ENCODE assay signal across 9 cellular contexts in the genomic region with DNA sequence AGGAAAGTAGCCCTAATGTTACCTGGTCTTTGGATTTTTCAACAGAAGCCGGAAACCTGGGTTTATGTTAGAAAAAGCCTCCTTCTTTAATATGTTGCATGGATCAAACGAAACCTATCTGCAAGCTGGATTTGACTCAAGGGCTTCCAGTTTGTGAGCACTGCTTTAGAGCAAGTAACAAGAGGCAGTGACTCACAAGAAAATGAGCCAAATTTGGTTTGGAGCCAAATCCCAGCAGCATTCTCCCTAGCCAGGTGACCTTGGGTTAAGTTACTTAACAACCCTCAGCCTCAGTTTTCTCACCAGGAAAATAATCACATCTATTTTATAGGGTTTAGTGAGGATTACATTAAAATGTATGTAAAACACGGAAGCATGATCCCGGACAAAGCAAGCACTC.
DNase-seq lines count a peak whose midpoint lies in the region; ATAC-seq lines count a peak whose summit lies in the region.
"Had no signal": no experiment of that assay in that cellular context is flagged by ENCODE, and none has a peak within 500 bp of the region (broad histone marks: within the 10 kb centered on the region; RNA-seq: fewer than 3 reads in every experiment).

No MANE protein-coding gene starts in this region.

- DNase-seq in SIG-M5 treated with dmso at 0.1 percent for 504 hours (lab: John Stamatoyannopoulos, UW; ENCODE audit: unreplicated experiment) = peak; percentile 79
- no peak for DNase-seq in SIG-M5 (lab: John Stamatoyannopoulos, UW)
- peak; percentile 90 for DNase-seq in astrocyte of the hippocampus (ENCODE audit: low read depth, low spot score)
- DNase-seq in kidney glomerular epithelial cell (lab: John Stamatoyannopoulos, UW) = peak; percentile 68
- no peak for DNase-seq in NAMALWA (ENCODE audit: low spot score)
- DNase-seq in effector memory CD8-positive, alpha-beta T cell = no peak
- no peak for DNase-seq in CD1c-positive myeloid dendritic cell (ENCODE audit: extremely low spot score)

- ATAC-seq in stimulated activated memory B cell treated with anti-CD40 and anti-IgM and Interleukin-4, amounts not matched to agents 10 μg/mL and 1 μg/mL and 100 μg/mL, for 72 hours = no peak
- no peak for ATAC-seq in effector memory CD8-positive, alpha-beta T cell (replicated peaks)

- H3K27ac Mint-ChIP-seq in stimulated activated memory B cell treated with anti-CD40 and anti-IgM and Interleukin-4, amounts not matched to agents 10 μg/mL and 1 μg/mL and 100 μg/mL, for 72 hours = no peak overlapping the region
- H3K27ac Mint-ChIP-seq in effector memory CD8-positive, alpha-beta T cell = no peak overlapping the region
- H3K27ac Mint-ChIP-seq: activated T-helper 1 cell treated with anti-CD3 and anti-CD28 coated beads, Interleukin-12 subunit alpha, Interleukin-12 subunit beta, Interleukin-2, Interleukin-4 antibody, amounts not matched to agents 30 ng/mL and 10 ng/mL and 1 ng/mL, durations not matched to agents 14 hours and 24 hours and 36 hours had no signal

- no peaks in the 10 kb centered on the region for H3K36me3 Mint-ChIP-seq in stimulated activated memory B cell treated with anti-CD40 and anti-IgM and Interleukin-4, amounts not matched to agents 10 μg/mL and 1 μg/mL and 100 μg/mL, for 72 hours
- no peaks in the 10 kb centered on the region for H3K36me3 Mint-ChIP-seq in effector memory CD8-positive, alpha-beta T cell (ENCODE audit: insufficient read depth)

- no peak overlapping the region for H3K4me3 Mint-ChIP-seq in stimulated activated memory B cell treated with anti-CD40 and anti-IgM and Interleukin-4, amounts not matched to agents 10 μg/mL and 1 μg/mL and 100 μg/mL, for 72 hours
- H3K4me3 Mint-ChIP-seq in effector memory CD8-positive, alpha-beta T cell = no peak overlapping the region
- H3K4me3 Mint-ChIP-seq: activated T-helper 1 cell treated with anti-CD3 and anti-CD28 coated beads, Interleukin-12 subunit alpha, Interleukin-12 subunit beta, Interleukin-2, Interleukin-4 antibody, amounts not matched to agents 30 ng/mL and 10 ng/mL and 1 ng/mL, durations not matched to agents 14 hours and 24 hours and 36 hours had no signal

- peaks cover 8% of the 10 kb centered on the region for H3K9me3 Mint-ChIP-seq in stimulated activated memory B cell treated with anti-CD40 and anti-IgM and Interleukin-4, amounts not matched to agents 10 μg/mL and 1 μg/mL and 100 μg/mL, for 72 hours
- peaks cover 0 to 4% of the 10 kb centered on the region in 2 donors for H3K9me3 Mint-ChIP-seq in effector memory CD8-positive, alpha-beta T cell
- H3K9me3 Mint-ChIP-seq: activated T-helper 1 cell treated with anti-CD3 and anti-CD28 coated beads, Interleukin-12 subunit alpha, Interleukin-12 subunit beta, Interleukin-2, Interleukin-4 antibody, amounts not matched to agents 30 ng/mL and 10 ng/mL and 1 ng/mL, durations not matched to agents 14 hours and 24 hours and 36 hours had no signal

- H3K4me1 Mint-ChIP-seq in stimulated activated memory B cell treated with anti-CD40 and anti-IgM and Interleukin-4, amounts not matched to agents 10 μg/mL and 1 μg/mL and 100 μg/mL, for 72 hours = peaks cover 2% of the 10 kb centered on the region
- H3K4me1 Mint-ChIP-seq in effector memory CD8-positive, alpha-beta T cell (ENCODE audit: low read depth in 2 of 2) = peaks cover 0 to under 1% of the 10 kb centered on the region in 2 donors

- H3K27me3 Mint-ChIP-seq in stimulated activated memory B cell treated with anti-CD40 and anti-IgM and Interleukin-4, amounts not matched to agents 10 μg/mL and 1 μg/mL and 100 μg/mL, for 72 hours = peaks cover 47% of the 10 kb centered on the region
- peaks cover 15 to 46% of the 10 kb centered on the region in 2 donors for H3K27me3 Mint-ChIP-seq in effector memory CD8-positive, alpha-beta T cell

Comparison
In these comparisons a context has a peak if more than half of its experiments do, and no peak if none do; other contexts are left out.
1. DNase-seq: peak in SIG-M5 treated with dmso at 0.1 percent for 504 hours (single experiment), astrocyte of the hippocampus (single experiment) and kidney glomerular epithelial cell (single experiment); none in SIG-M5 (single experiment), NAMALWA (single experiment), effector memory CD8-positive, alpha-beta T cell (0 of 3) and CD1c-positive myeloid dendritic cell (single experiment).